In the genomic region with DNA sequence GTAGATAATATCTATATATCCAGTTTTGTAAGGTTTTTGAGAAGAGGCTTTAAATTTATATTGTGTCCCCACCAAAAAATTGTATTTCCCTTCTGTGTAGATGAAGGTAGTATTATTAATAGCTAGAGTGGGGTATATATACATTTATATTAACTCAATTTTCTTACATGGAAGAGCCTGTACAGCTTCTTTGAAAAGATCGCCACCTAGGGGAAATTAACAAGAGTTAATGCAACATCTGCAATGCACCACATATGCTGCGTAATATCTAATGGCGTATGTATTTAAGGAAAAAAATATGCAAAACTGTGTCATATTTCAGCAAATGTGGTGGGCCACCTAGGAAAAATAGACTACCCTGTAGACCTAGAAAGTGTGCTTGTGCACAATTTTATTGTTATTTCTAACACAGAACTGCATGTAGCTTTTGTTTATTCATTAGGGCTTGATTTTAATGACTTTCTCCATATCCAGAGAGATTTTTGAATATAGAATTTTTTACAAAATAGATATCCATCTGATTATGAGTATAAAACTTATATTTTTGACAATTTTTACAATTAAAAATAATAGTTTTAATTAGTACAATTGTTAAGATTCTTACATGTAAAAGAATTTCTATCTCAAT, we compare ENCODE assay signal across 9 cellular contexts. TPM values are rescaled to one million over a fixed set of nuclear protein-coding genes. Genes with fewer than 3 reads are reported as not detected.
A peak's percentile ranks its signal among the peaks of the same experiment; 100 is the strongest.
DNase-seq lines count a peak whose midpoint lies in the region; ATAC-seq and TF ChIP-seq lines count a peak whose summit lies in the region.
"Had no signal": no experiment of that assay in that cellular context is flagged by ENCODE, and none has a peak within 500 bp of the region (broad histone marks: within the 10 kb centered on the region; RNA-seq: fewer than 3 reads in every experiment).

No MANE protein-coding gene starts in this region.

- no peak overlapping the region for H2AFZ ChIP-seq in parathyroid adenoma

- WGBS in lower leg skin, 2 donors = 33 to 34% methylated on average over 3 of the region's 3 CpGs

- H3K9me3 ChIP-seq in CD4-positive, CD25-positive, alpha-beta regulatory T cell (ENCODE audit: control insufficient read depth in 2 of 2, low read length in 2 of 2) = no peaks in the 10 kb centered on the region
- H3K9me3 ChIP-seq in parathyroid adenoma (ENCODE audit: control insufficient read depth, low read length) = no peaks in the 10 kb centered on the region

- H3K4me3 Mint-ChIP-seq in CD4-positive, CD25-positive, alpha-beta regulatory T cell = no peak overlapping the region
- H3K4me3 Mint-ChIP-seq: naive thymus-derived CD4-positive, alpha-beta T cell had no signal

- H3K9me3 Mint-ChIP-seq in CD4-positive, CD25-positive, alpha-beta regulatory T cell = no peaks in the 10 kb centered on the region
- H3K9me3 Mint-ChIP-seq: naive thymus-derived CD4-positive, alpha-beta T cell had no signal

- H3K27ac Mint-ChIP-seq in CD4-positive, CD25-positive, alpha-beta regulatory T cell = no peak overlapping the region
- H3K27ac Mint-ChIP-seq: naive thymus-derived CD4-positive, alpha-beta T cell had no signal

- intact Hi-C loops in dorsolateral prefrontal cortex (cut with DNase I) = loop anchor here in 1 of 2 donors (10.0 kb wide), 1 partner anchor 1396 kb away; no protein-coding TSS in a partner anchor
- intact Hi-C loops in lower leg skin (cut with DNase I; ENCODE audit: low total_unique reads) = no loop called here

- no peaks in the 10 kb centered on the region for H3K36me3 ChIP-seq in CD4-positive, CD25-positive, alpha-beta regulatory T cell (ENCODE audit: control insufficient read depth, insufficient read depth, low read length)
- H3K36me3 ChIP-seq in parathyroid adenoma (ENCODE audit: control insufficient read depth, insufficient read depth, low read length) = no peaks in the 10 kb centered on the region

- no peaks in the 10 kb centered on the region for H3K79me2 ChIP-seq in parathyroid adenoma

- H3K27me3 Mint-ChIP-seq in CD4-positive, CD25-positive, alpha-beta regulatory T cell = peaks cover 10% of the 10 kb centered on the region

- no peak overlapping the region for H3K27ac ChIP-seq in CD4-positive, CD25-positive, alpha-beta regulatory T cell (ENCODE audit: insufficient read depth, low read length, poor library complexity, severe bottlenecking)
- no peak overlapping the region for H3K27ac ChIP-seq in dorsolateral prefrontal cortex
- no peak overlapping the region for H3K27ac ChIP-seq in parathyroid adenoma

- no peak for ATAC-seq in CD4-positive, CD25-positive, alpha-beta regulatory T cell (ENCODE audit: low read depth in 2 of 2)
- peak; percentile 61 for ATAC-seq in GM19025 (IDR thresholded peaks at IDR 0.05; ENCODE audit: low read depth, unreplicated experiment)
- peak; percentile 73 for ATAC-seq in HG03442 (IDR thresholded peaks at IDR 0.05; ENCODE audit: unreplicated experiment)
- ATAC-seq in GM19397 (IDR thresholded peaks at IDR 0.05; ENCODE audit: unreplicated experiment) = no peak
- ATAC-seq: naive thymus-derived CD4-positive, alpha-beta T cell had no signal

- no peak for TF ChIP-seq POLR2A in lower leg skin (IDR thresholded peaks at IDR 0.05)

- H3K4me1 Mint-ChIP-seq in CD4-positive, CD25-positive, alpha-beta regulatory T cell = peaks cover 0 to 5% (median 0%) of the 10 kb centered on the region in 4 donors

- H3K4me2 ChIP-seq in parathyroid adenoma (ENCODE audit: low read length) = no peak overlapping the region

- no peak overlapping the region for H3K9ac ChIP-seq in parathyroid adenoma

- H3K27me3 ChIP-seq in CD4-positive, CD25-positive, alpha-beta regulatory T cell (ENCODE audit: control insufficient read depth, insufficient read depth, low read length) = no peaks in the 10 kb centered on the region
- H3K27me3 ChIP-seq in dorsolateral prefrontal cortex (no peaks in the 10 kb centered on the region), parathyroid adenoma (ENCODE audit: control insufficient read depth, insufficient read depth, low read length) (no peaks in the 10 kb centered on the region)

- TF ChIP-seq CTCF in dorsolateral prefrontal cortex (IDR thresholded peaks at IDR 0.05 in 54 of 56, conservative IDR thresholded peaks at IDR 0.05 in 2 of 56; ENCODE audit: low read depth in 1 of 56, partially characterized antibody in 56 of 56) (peak in 55 of 56 donors; percentile 18 to 69 (median 50)), parathyroid adenoma (IDR thresholded peaks at IDR 0.05) (peak; percentile 35), lower leg skin (IDR thresholded peaks at IDR 0.05) (no peak)

- H3K4me1 ChIP-seq in CD4-positive, CD25-positive, alpha-beta regulatory T cell (ENCODE audit: control insufficient read depth, insufficient read depth, low read length, poor library complexity, severe bottlenecking) = no peaks in the 10 kb centered on the region
- no peaks in the 10 kb centered on the region for H3K4me1 ChIP-seq in parathyroid adenoma

- no peak overlapping the region for H3K4me3 ChIP-seq in CD4-positive, CD25-positive, alpha-beta regulatory T cell (ENCODE audit: low read depth, low read length)
- H3K4me3 ChIP-seq in dorsolateral prefrontal cortex (no peak overlapping the region), parathyroid adenoma (ENCODE audit: low read depth, low read length) (no peak overlapping the region), lower leg skin (ENCODE audit: low read depth, poor library complexity, severe bottlenecking) (no peak overlapping the region)

- peak in 2 of 3 donors; percentile 4 to 34 for DNase-seq in CD4-positive, CD25-positive, alpha-beta regulatory T cell
- DNase-seq in NCI-H82 treated with DMSO at 0.1 percent for 48 hours (lab: John Stamatoyannopoulos, UW; ENCODE audit: unreplicated experiment) (peak; percentile 65), dorsolateral prefrontal cortex (no peak), lower leg skin (ENCODE audit: low spot score in 2 of 2) (no peak)

- H3K36me3 Mint-ChIP-seq in CD4-positive, CD25-positive, alpha-beta regulatory T cell = no peaks in the 10 kb centered on the region
- H3K36me3 Mint-ChIP-seq: naive thymus-derived CD4-positive, alpha-beta T cell had no signal

RNA-seq across cellular contexts. Expression of gene CCER1, which starts 14.0 kb away (rescaled TPM):
- total RNA-seq in CD4-positive, CD25-positive, alpha-beta regulatory T cell = not detected
- not detected for polyA plus RNA-seq in CD4-positive, CD25-positive, alpha-beta regulatory T cell
- not detected for total RNA-seq in dorsolateral prefrontal cortex
- total RNA-seq in lower leg skin = not detected
- total RNA-seq: naive thymus-derived CD4-positive, alpha-beta T cell had no signal
- polyA plus RNA-seq: naive thymus-derived CD4-positive, alpha-beta T cell had no signal

Comparison
In these comparisons a context has a peak if more than half of its experiments do, and no peak if none do; other contexts are left out.
1. ATAC-seq: peak in GM19025 (single experiment) and HG03442 (single experiment); none in CD4-positive, CD25-positive, alpha-beta regulatory T cell (0 of 2) and GM19397 (single experiment).
2. DNase-seq: peak in CD4-positive, CD25-positive, alpha-beta regulatory T cell (2 of 3) and NCI-H82 treated with DMSO at 0.1 percent for 48 hours (single experiment); none in dorsolateral prefrontal cortex (0 of 10) and lower leg skin (0 of 2).
3. CTCF ChIP-seq: peak in dorsolateral prefrontal cortex (55 of 56) and parathyroid adenoma (single experiment); none in lower leg skin (0 of 3).